Comparison of ENCODE assay signal across 25 cellular contexts in genomic region chr16:67976205-67976604, GRCh38. TPM values are rescaled to one million over a fixed set of nuclear protein-coding genes. Genes with fewer than 3 reads are reported as not detected.
DNase-seq lines count a peak whose midpoint lies in the region; ATAC-seq and TF ChIP-seq lines count a peak whose summit lies in the region.
"Had no signal": no experiment of that assay in that cellular context is flagged by ENCODE, and none has a peak within 500 bp of the region (broad histone marks: within the 10 kb centered on the region; RNA-seq: fewer than 3 reads in every experiment).

No MANE protein-coding gene starts in this region.

- H3T11ph ChIP-seq in H9 (ENCODE audit: low read length): no peak overlapping the region

- H3K4me1 ChIP-seq in H9 (ENCODE audit: insufficient read depth, low read length) (no peaks in the 10 kb centered on the region), neural progenitor cell (no peaks in the 10 kb centered on the region), stomach (no peaks in the 10 kb centered on the region)

- WGBS in H9 (ENCODE audit: extremely low coverage, insufficient read length, low lambda C conversion rate): no CpG with 5 or more reads among the region's 2 CpGs
- 90 to 100% (median 94%) methylated on average over 2 of the region's 2 CpGs for WGBS in stomach, 5 donors

- no peak for TF ChIP-seq POLR2A in stomach (IDR thresholded peaks at IDR 0.05)

- H3K9me3 Mint-ChIP-seq in H9: no peaks in the 10 kb centered on the region
- no peaks in the 10 kb centered on the region for H3K9me3 Mint-ChIP-seq in neural progenitor cell
- H3K9me3 Mint-ChIP-seq: CD4-positive, CD25-positive, alpha-beta regulatory T cell; IgD-negative memory B cell had no signal

- no peaks in the 10 kb centered on the region for H3K4me1 Mint-ChIP-seq in H9
- H3K4me1 Mint-ChIP-seq in neural progenitor cell: no peaks in the 10 kb centered on the region
- H3K4me1 Mint-ChIP-seq: CD4-positive, CD25-positive, alpha-beta regulatory T cell had no signal

- H4K5ac ChIP-seq in H9 (ENCODE audit: insufficient read length, low read depth, low read length): no peak overlapping the region

- no peaks in the 10 kb centered on the region for H3K36me3 ChIP-seq in WERI-Rb-1
- H3K36me3 ChIP-seq in neural progenitor cell: no peaks in the 10 kb centered on the region
- no peaks in the 10 kb centered on the region for H3K36me3 ChIP-seq in stomach
- H3K36me3 ChIP-seq: BLaER1 had no signal

- H3K36me3 Mint-ChIP-seq in H9 (ENCODE audit: insufficient read depth in 1 of 3, low read depth in 3 of 3): no peaks in the 10 kb centered on the region
- H3K36me3 Mint-ChIP-seq in neural progenitor cell: no peaks in the 10 kb centered on the region
- H3K36me3 Mint-ChIP-seq: CD4-positive, CD25-positive, alpha-beta regulatory T cell; IgD-negative memory B cell had no signal

- no peaks in the 10 kb centered on the region for H3K9me3 ChIP-seq in H9 (ENCODE audit: control insufficient read depth, low read depth, low read length)
- H3K9me3 ChIP-seq in WERI-Rb-1 (ENCODE audit: severe bottlenecking): no peaks in the 10 kb centered on the region
- H3K9me3 ChIP-seq in neural progenitor cell (ENCODE audit: low read depth): no peaks in the 10 kb centered on the region
- H3K9me3 ChIP-seq in stomach: no peaks in the 10 kb centered on the region
- H3K9me3 ChIP-seq: BLaER1, SK-N-SH had no signal

- no peak overlapping the region for H3K23ac ChIP-seq in H9 (ENCODE audit: insufficient read length, low read depth, low read length)

- no peak overlapping the region for H4K8ac ChIP-seq in H9 (replicated peaks; ENCODE audit: insufficient read length, low read depth, low read length)

- H3K27me3 ChIP-seq in H9 (ENCODE audit: insufficient read depth, low read length) (no peaks in the 10 kb centered on the region; the same call in 1 of the 2 replicates), WERI-Rb-1 (ENCODE audit: insufficient read depth, low read depth, severe bottlenecking) (no peaks in the 10 kb centered on the region), neural progenitor cell (no peaks in the 10 kb centered on the region), stomach (peaks cover 0 to 14% (median 7%) of the 10 kb centered on the region in 3 donors)
- H3K27me3 ChIP-seq: BLaER1 had no signal

- intact Hi-C loops in stomach (cut with DNase I; ENCODE audit: low total_unique reads): no loop called here

- H3K79me2 ChIP-seq in H9 (ENCODE audit: insufficient read depth, low read length) (no peaks in the 10 kb centered on the region), neural progenitor cell (ENCODE audit: low read depth) (no peaks in the 10 kb centered on the region)

- no peak overlapping the region for H3K4me3 ChIP-seq in WERI-Rb-1 (ENCODE audit: low read depth, low read length)
- no peak overlapping the region for H3K4me3 ChIP-seq in neural progenitor cell
- H3K4me3 ChIP-seq in stomach: no peak overlapping the region
- H3K4me3 ChIP-seq: BLaER1 had no signal

- no peak overlapping the region for H2AFZ ChIP-seq in H9 (ENCODE audit: low read length)
- H2AFZ ChIP-seq in neural progenitor cell (replicated peaks): no peak overlapping the region

- no peak for TF ChIP-seq CTCF in H9 (conservative IDR thresholded peaks at IDR 0.05)
- no peak for TF ChIP-seq CTCF in WERI-Rb-1 (IDR thresholded peaks at IDR 0.05; ENCODE audit: low read depth, low read length)
- TF ChIP-seq CTCF in neural progenitor cell (IDR thresholded peaks at IDR 0.05): no peak
- no peak for TF ChIP-seq CTCF in stomach (IDR thresholded peaks at IDR 0.05)

- H3K4me2 ChIP-seq in H9 (ENCODE audit: insufficient read depth, insufficient read length, low read length) (no peak overlapping the region), neural progenitor cell (no peak overlapping the region)
- H3K4me2 ChIP-seq: BLaER1, SK-N-SH had no signal

- H3K18ac ChIP-seq in H9 (ENCODE audit: insufficient read length, low read depth, low read length): no peak overlapping the region

- TF ChIP-seq EP300 in stomach (IDR thresholded peaks at IDR 0.05): no peak

- H3K27ac Mint-ChIP-seq in H9 (peak overlapping the region in 1 of 3 experiments; percentile 85; a peak in 1 of 7 replicates), neural progenitor cell (peak overlapping the region; percentile 76)

- H4K20me1 ChIP-seq in H9 (ENCODE audit: control insufficient read depth, insufficient read depth, insufficient read length) (no peaks in the 10 kb centered on the region), neural progenitor cell (ENCODE audit: low read depth) (no peaks in the 10 kb centered on the region)
- H4K20me1 ChIP-seq: BLaER1 had no signal

- H3K56ac ChIP-seq in H9 (ENCODE audit: insufficient read length, low read depth, low read length): no peak overlapping the region

- H3K27ac ChIP-seq in H9 (ENCODE audit: insufficient read length, low read depth, low read length) (no peak overlapping the region), WERI-Rb-1 (no peak overlapping the region), neural progenitor cell (no peak overlapping the region), stomach (no peak overlapping the region)
- H3K27ac ChIP-seq: BLaER1 had no signal

- no peak overlapping the region for H2BK120ac ChIP-seq in H9 (ENCODE audit: low read depth, low read length, poor library complexity, severe bottlenecking)

- H3K79me1 ChIP-seq in H9 (ENCODE audit: insufficient read depth, low read depth, low read length, poor library complexity, severe bottlenecking): no peaks in the 10 kb centered on the region

- H3K4ac ChIP-seq in H9 (ENCODE audit: low read depth, low read length): no peak overlapping the region

- H2AK5ac ChIP-seq in H9 (ENCODE audit: insufficient read length, low read length): no peak overlapping the region

- H3K4me3 Mint-ChIP-seq in H9 (no peak overlapping the region), neural progenitor cell (peak overlapping the region; percentile 30)
- H3K4me3 Mint-ChIP-seq: CD4-positive, CD25-positive, alpha-beta regulatory T cell had no signal

- ATAC-seq in HG02588 (IDR thresholded peaks at IDR 0.05; ENCODE audit: unreplicated experiment): no peak
- ATAC-seq: HCT116, PC-3 had no signal

- H3K23me2 ChIP-seq in H9 (ENCODE audit: insufficient read length, low read depth, low read length, poor library complexity, severe bottlenecking): no peaks in the 10 kb centered on the region

- H2BK20ac ChIP-seq in H9 (ENCODE audit: low read depth, low read length, poor library complexity, severe bottlenecking): no peak overlapping the region

- H3F3A ChIP-seq in neural progenitor cell (ENCODE audit: low read depth): no peaks in the 10 kb centered on the region

- DNase-seq in H9 (no peak), WERI-Rb-1 (peak; percentile 30), neural progenitor cell (ENCODE audit: low spot score) (no peak), stomach (no peak), NCI-H345 (lab: John Stamatoyannopoulos, UW) (no peak)
- DNase-seq: CD4-positive, CD25-positive, alpha-beta regulatory T cell; EL; GDM1; Kasumi-1; NCI-H1092 treated with DMSO at 0.1 percent for 48 hours; NCI-H1436 treated with DMSO at 0.1 percent for 48 hours; NCI-H187 treated with DMSO at 0.1 percent for 48 hours; NCI-H2171 treated with DMSO at 0.1 percent for 48 hours; NCI-H774; NK-92 treated with Interleukin-12 subunit alpha and Interleukin-12 subunit beta, amount 100 ng/mL, for 24 hours; PC-3; SK-N-SH; SW 1271 had no signal

- H2BK5ac ChIP-seq in H9 (ENCODE audit: insufficient read length, low read length): no peak overlapping the region

- H3K27me3 Mint-ChIP-seq in H9 (ENCODE audit: low read depth): peaks cover 17% of the 10 kb centered on the region
- H3K27me3 Mint-ChIP-seq in neural progenitor cell (ENCODE audit: insufficient read depth, low read depth): peaks cover 14% of the 10 kb centered on the region
- H3K27me3 Mint-ChIP-seq: IgD-negative memory B cell had no signal

- no peak overlapping the region for H2BK15ac ChIP-seq in H9 (ENCODE audit: low read depth, low read length)

- no peak overlapping the region for H3K9ac ChIP-seq in H9 (ENCODE audit: extremely low read depth, insufficient read length, low read length)
- H3K9ac ChIP-seq in neural progenitor cell: no peak overlapping the region
- H3K9ac ChIP-seq: BLaER1, SK-N-SH had no signal

- H3K14ac ChIP-seq in H9 (ENCODE audit: insufficient read depth, low read length): peak overlapping the region; percentile 28; the same call in 1 of the 2 replicates

- no peak overlapping the region for H4K91ac ChIP-seq in H9 (ENCODE audit: insufficient read length, low read depth, low read length)

- H2BK12ac ChIP-seq in H9 (ENCODE audit: insufficient read length, low read depth, low read length): no peak overlapping the region

RNA-seq across cellular contexts. Expression of gene DPEP3, which starts 4.1 kb away (rescaled TPM):
- total RNA-seq in H9 (2021): 0.59 and 0.68 TPM in 2 replicates
- 0.19 TPM in 1 of 2 replicates, not detected in the other for total RNA-seq in neural progenitor cell (ENCODE audit: low replicate concordance)
- not detected for total RNA-seq in stomach
- not detected for polyA plus RNA-seq in stomach
- total RNA-seq: M059J, PC-3 had no signal
- polyA plus RNA-seq: AG04450, IgD-negative memory B cell, SK-N-SH had no signal

RNA-seq across cellular contexts. Expression of gene SLC12A4, which starts 7.8 kb away (rescaled TPM):
- total RNA-seq in H9 (2021): 46.7 and 51.1 TPM in 2 replicates
- 8.8 and 21.1 TPM in 2 replicates for total RNA-seq in neural progenitor cell (ENCODE audit: low replicate concordance)
- total RNA-seq in stomach: 100 to 1,000 TPM in 1 of 5 donors, 10 to 100 TPM in 4; 12.7 to 136 (median 25.9) TPM
- polyA plus RNA-seq in stomach: 10 to 100 TPM in 2 of 3 donors, 1 to 10 TPM in 1; 5.7 to 19.8 (median 16.2) TPM

RNA-seq across cellular contexts. Expression of gene DPEP2, which starts 23.1 kb away (rescaled TPM):
- not detected in 2 replicates for total RNA-seq in H9 (2021)
- total RNA-seq in neural progenitor cell (ENCODE audit: low replicate concordance): not detected in 2 replicates
- total RNA-seq in stomach: 1 to 10 TPM in 3 of 5 donors, not detected in 2; 2.4 to 5.2 (median 3.1) TPM
- polyA plus RNA-seq in stomach: under 1 TPM; 0.61 to 0.95 (median 0.75) TPM
- total RNA-seq: H1, M059J, PC-3 had no signal
- polyA plus RNA-seq: AG04450, H1, SK-N-SH had no signal

RNA-seq across cellular contexts. Expression of gene LCAT, which starts 32.3 kb away (rescaled TPM):
- total RNA-seq in H9 (2021): 17.7 and 17.8 TPM in 2 replicates
- total RNA-seq in neural progenitor cell (ENCODE audit: low replicate concordance): 1.5 and 4.9 TPM in 2 replicates
- total RNA-seq in stomach: 10 to 100 TPM; 10.1 to 20.1 (median 12.8) TPM
- 10 to 100 TPM; 18.6 to 20.7 (median 19.2) TPM for polyA plus RNA-seq in stomach

RNA-seq across cellular contexts. Expression of gene DPEP2NB, which starts 39.5 kb away (rescaled TPM):
- total RNA-seq in H9 (2021) (not detected in 2 replicates), neural progenitor cell (ENCODE audit: low replicate concordance) (not detected in 2 replicates), stomach (not detected)
- polyA plus RNA-seq in stomach: not detected
- total RNA-seq: CD4-positive, CD25-positive, alpha-beta regulatory T cell; H1; M059J; PC-3 had no signal
- polyA plus RNA-seq: AG04450; CD4-positive, CD25-positive, alpha-beta regulatory T cell; H1; IgD-negative memory B cell; SK-N-SH had no signal
